13 cellular contexts compared by ENCODE assay signal in genomic region chr2:36478999-36479398, GRCh38.
DNase-seq lines count a peak whose midpoint lies in the region; ATAC-seq, FAIRE-seq and TF ChIP-seq lines count a peak whose summit lies in the region.
"Had no signal": no experiment of that assay in that cellular context is flagged by ENCODE, and none has a peak within 500 bp of the region (broad histone marks: within the 10 kb centered on the region; RNA-seq: fewer than 3 reads in every experiment).

No MANE protein-coding gene starts in this region.

- peak overlapping the region; percentile 99 for H4K91ac ChIP-seq in IMR-90 (ENCODE audit: insufficient read depth, low read depth, low read length)

- peak; percentile 13 for FAIRE-seq in keratinocyte (lab: Jason Lieb, UNC)

- H3K4me3 ChIP-seq in IMR-90 (ENCODE audit: insufficient read depth, low read depth, low read length): no peak overlapping the region
- no peak overlapping the region for H3K4me3 ChIP-seq in SJSA1
- H3K4me3 ChIP-seq in keratinocyte (ENCODE audit: control insufficient read depth in 2 of 3, extremely low read depth in 1 of 3, insufficient read depth in 2 of 3, low read depth in 1 of 3, low read length in 3 of 3): no peak overlapping the region
- no peak overlapping the region for H3K4me3 ChIP-seq in thoracic aorta

- no peak for TF ChIP-seq RAD21 in IMR-90 (IDR thresholded peaks at IDR 0.05; ENCODE audit: low read length)

- ATAC-seq in IMR-90 (ENCODE audit: low read depth) (no peak), thoracic aorta (ENCODE audit: insufficient number of reproducible peaks, low FRiP score, low read depth) (no peak)
- ATAC-seq: activated CD4-positive, CD25-positive, alpha-beta regulatory T cell treated with anti-CD3 and anti-CD28 coated beads, Interleukin-2, amount 50 U/mL, for 24 hours; activated naive CD8-positive, alpha-beta T cell treated with anti-CD3 and anti-CD28 coated beads, Interleukin-2, amount 50 U/mL, for 24 hours; T-cell had no signal

- peaks cover 49 to 61% of the 10 kb centered on the region in 2 experiments for H3K79me1 ChIP-seq in IMR-90 (ENCODE audit: low read depth in 1 of 2, low read length in 2 of 2)

- CTCF ChIA-PET in IMR-90 (lab: Yijun Ruan, JAX): no interaction called here

- DNase-seq in IMR-90: no peak
- DNase-seq in SJSA1 (ENCODE audit: low read depth in 1 of 2, low spot score in 2 of 2): no peak
- DNase-seq in keratinocyte (ENCODE audit: low read depth, low spot score): no peak
- DNase-seq in thoracic aorta (ENCODE audit: low spot score): no peak
- DNase-seq in NCI-H774 (lab: John Stamatoyannopoulos, UW): no peak
- DNase-seq in AML-193 (lab: John Stamatoyannopoulos, UW): no peak
- no peak for DNase-seq in H4 (ENCODE audit: low spot score)
- DNase-seq: activated naive CD8-positive, alpha-beta T cell treated with anti-CD3 and anti-CD28 coated beads, Interleukin-2, amount 50 U/mL, for 24 hours; COR-L47; cortex of kidney; NCI-H187 treated with DMSO at 0.1 percent for 48 hours had no signal

- H2BK15ac ChIP-seq in IMR-90 (ENCODE audit: low read depth, low read length): peak overlapping the region; percentile 98

- H3K56ac ChIP-seq in IMR-90 (ENCODE audit: extremely low read depth, insufficient read depth, low read length): peak overlapping the region; percentile 83

- H3K9ac ChIP-seq in IMR-90 (ENCODE audit: low read depth, low read length): peak overlapping the region; percentile 57; the same call in 1 of the 2 replicates
- H3K9ac ChIP-seq in keratinocyte (ENCODE audit: control insufficient read depth, extremely low read depth, insufficient read depth, low read length): no peak overlapping the region

- TF ChIP-seq POLR2A in IMR-90 (IDR thresholded peaks at IDR 0.05; ENCODE audit: low read depth, low read length): no peak

- WGBS in IMR-90 (ENCODE audit: extremely low coverage in 2 of 2, insufficient read length in 1 of 2), 2 experiments: no CpG with 5 or more reads among the region's 4 CpGs

- H4K20me1 ChIP-seq in IMR-90 (ENCODE audit: insufficient read depth, low read length) (no peaks in the 10 kb centered on the region), keratinocyte (ENCODE audit: control insufficient read depth, extremely low read depth, insufficient read depth, low read length) (no peaks in the 10 kb centered on the region)

- H3K4me2 ChIP-seq in IMR-90 (ENCODE audit: low read depth, low read length) (no peak overlapping the region), keratinocyte (ENCODE audit: control insufficient read depth, extremely low read depth, insufficient read depth, low read depth, low read length) (peak overlapping the region; percentile 44)

- peak overlapping the region; percentile 100 for H3K4ac ChIP-seq in IMR-90 (ENCODE audit: low read depth, low read length)

- peak overlapping the region; percentile 93 for H3K18ac ChIP-seq in IMR-90 (ENCODE audit: low read depth, low read length)

- H4K8ac ChIP-seq in IMR-90 (ENCODE audit: low read depth in 2 of 2, low read length in 2 of 2): peak overlapping the region; percentile 97

- peak overlapping the region; percentile 99 for H3K14ac ChIP-seq in IMR-90 (replicated peaks; ENCODE audit: low read depth, low read length)

- dilution Hi-C loops in IMR-90 (cut with HindIII; ENCODE audit: low sequenced_read_pairs, unreplicated experiment): no loop called here
- dilution Hi-C loops in keratinocyte (cut with MboI; ENCODE audit: extremely low pct_ligation_motif_present, low sequenced_read_pairs): no loop called here

- H3K27me3 ChIP-seq in IMR-90 (ENCODE audit: control insufficient read depth, insufficient read depth, low read length) (no peaks in the 10 kb centered on the region), SJSA1 (replicated peaks) (no peaks in the 10 kb centered on the region), keratinocyte (ENCODE audit: control insufficient read depth, extremely low read depth, insufficient read depth, low read length) (no peaks in the 10 kb centered on the region), thoracic aorta (replicated peaks; ENCODE audit: insufficient read depth) (no peaks in the 10 kb centered on the region)

- peak overlapping the region; percentile 99 for H2BK120ac ChIP-seq in IMR-90 (ENCODE audit: low read depth, low read length)

- H2AK9ac ChIP-seq in IMR-90 (replicated peaks; ENCODE audit: low read depth, low read length, poor library complexity): peak overlapping the region; percentile 49

- peak overlapping the region; percentile 99 for H2BK5ac ChIP-seq in IMR-90 (ENCODE audit: low read depth, low read length, poor library complexity, severe bottlenecking)

- peaks cover 14% of the 10 kb centered on the region for H3K9me3 ChIP-seq in IMR-90 (ENCODE audit: control insufficient read depth, insufficient read depth, low read length)
- peaks cover 14% of the 10 kb centered on the region for H3K9me3 ChIP-seq in SJSA1 (replicated peaks)
- H3K9me3 ChIP-seq in keratinocyte (ENCODE audit: control insufficient read depth, low read depth, low read length): peaks cover 22% of the 10 kb centered on the region
- peaks cover 10% of the 10 kb centered on the region for H3K9me3 ChIP-seq in thoracic aorta

- POLR2A ChIA-PET in IMR-90 (lab: Charles Lee; ENCODE audit: unreplicated experiment): no interaction called here

- in situ Hi-C loops in IMR-90 (cut with MboI; ENCODE audit: low sequenced_read_pairs): no loop called here

- H3K4me1 ChIP-seq in IMR-90 (ENCODE audit: control insufficient read depth, insufficient read depth, low read length): peaks cover 33% of the 10 kb centered on the region
- H3K4me1 ChIP-seq in SJSA1 (replicated peaks): peaks cover 82% of the 10 kb centered on the region
- H3K4me1 ChIP-seq in keratinocyte (ENCODE audit: control insufficient read depth, extremely low read depth, insufficient read depth, low read length): peaks cover 29% of the 10 kb centered on the region
- H3K4me1 ChIP-seq in thoracic aorta (ENCODE audit: control insufficient read depth in 1 of 2, low read depth in 2 of 2): peaks cover 20 to 45% of the 10 kb centered on the region in 2 donors

- H3K36me3 ChIP-seq in IMR-90 (ENCODE audit: control insufficient read depth, insufficient read depth, low read length): peaks cover 47% of the 10 kb centered on the region
- peaks cover 85% of the 10 kb centered on the region for H3K36me3 ChIP-seq in SJSA1
- peaks cover 35 to 60% of the 10 kb centered on the region in 2 experiments for H3K36me3 ChIP-seq in keratinocyte (ENCODE audit: control insufficient read depth in 2 of 2, extremely low read depth in 1 of 2, insufficient read depth in 2 of 2, low read length in 2 of 2)
- peaks cover 27% of the 10 kb centered on the region for H3K36me3 ChIP-seq in thoracic aorta

- peak overlapping the region; percentile 99 for H3K23ac ChIP-seq in IMR-90 (ENCODE audit: low read depth, low read length)

- H3K9me1 ChIP-seq in IMR-90 (ENCODE audit: insufficient read depth, low read length): peaks cover 24% of the 10 kb centered on the region
- no peaks in the 10 kb centered on the region for H3K9me1 ChIP-seq in keratinocyte (ENCODE audit: control insufficient read depth, extremely low read depth, insufficient read depth, low read length)

- peak overlapping the region; percentile 67 for H4K5ac ChIP-seq in IMR-90 (ENCODE audit: low read depth, low read length)

- peak overlapping the region; percentile 99 for H2AK5ac ChIP-seq in IMR-90 (ENCODE audit: low read depth, low read length)

- BruUV-seq in IMR-90 (replicated peaks; lab: Mats Ljungman, UMichigan): no TSS peak

- H2BK20ac ChIP-seq in IMR-90 (ENCODE audit: low read depth, low read length): peak overlapping the region; percentile 99

- intact Hi-C loops in IMR-90 (cut with micrococcal nuclease): no loop called here

- no peak for TF ChIP-seq CTCF in IMR-90 (conservative IDR thresholded peaks at IDR 0.05; ENCODE audit: low read depth, low read length)
- no peak for TF ChIP-seq CTCF in keratinocyte (optimal IDR thresholded peaks at IDR 0.05 in 1 of 3, IDR thresholded peaks at IDR 0.05 in 1 of 3, conservative IDR thresholded peaks at IDR 0.05 in 1 of 3; ENCODE audit: extremely low read depth in 1 of 3, insufficient read depth in 2 of 3, low read length in 3 of 3)
- TF ChIP-seq CTCF in thoracic aorta (IDR thresholded peaks at IDR 0.05): no peak

- no peak overlapping the region for H2AFZ ChIP-seq in IMR-90 (replicated peaks; ENCODE audit: low read length, poor library complexity)
- H2AFZ ChIP-seq in keratinocyte (ENCODE audit: control insufficient read depth, low read length): no peak overlapping the region

- H3K79me2 ChIP-seq in keratinocyte (ENCODE audit: control insufficient read depth, insufficient read depth, low read length): peaks cover 20% of the 10 kb centered on the region

- peak overlapping the region; percentile 96 for H3K27ac ChIP-seq in IMR-90 (ENCODE audit: insufficient read depth, low read length)
- H3K27ac ChIP-seq in SJSA1: peak overlapping the region; percentile 81
- peak overlapping the region; percentile 38 for H3K27ac ChIP-seq in keratinocyte (ENCODE audit: control insufficient read depth, insufficient read depth, low read length)
- H3K27ac ChIP-seq in thoracic aorta: peak overlapping the region; percentile 46 to 70

TF ChIP-seq in IMR-90, 13 proteins besides CTCF, POLR2A, EP300 and RAD21:
- no peak for TF ChIP-seq MAFK (IDR thresholded peaks at IDR 0.05; ENCODE audit: low read depth, low read length)
- TF ChIP-seq NFE2L2 (IDR thresholded peaks at IDR 0.05; ENCODE audit: low read depth, low read length): 0 out of 2 replicates have a peak, but pooled peaks have one; percentile 15

Comparison
In these comparisons a context has a peak if more than half of its experiments do, and no peak if none do; other contexts are left out.
1. H3K27ac ChIP-seq: peak in every context shown above with its lines; median percentile 96 in IMR-90; 81 in SJSA1; 58 in thoracic aorta; 38 in keratinocyte.